Comparison of ENCODE assay signal across 9 cellular contexts in the genomic region with DNA sequence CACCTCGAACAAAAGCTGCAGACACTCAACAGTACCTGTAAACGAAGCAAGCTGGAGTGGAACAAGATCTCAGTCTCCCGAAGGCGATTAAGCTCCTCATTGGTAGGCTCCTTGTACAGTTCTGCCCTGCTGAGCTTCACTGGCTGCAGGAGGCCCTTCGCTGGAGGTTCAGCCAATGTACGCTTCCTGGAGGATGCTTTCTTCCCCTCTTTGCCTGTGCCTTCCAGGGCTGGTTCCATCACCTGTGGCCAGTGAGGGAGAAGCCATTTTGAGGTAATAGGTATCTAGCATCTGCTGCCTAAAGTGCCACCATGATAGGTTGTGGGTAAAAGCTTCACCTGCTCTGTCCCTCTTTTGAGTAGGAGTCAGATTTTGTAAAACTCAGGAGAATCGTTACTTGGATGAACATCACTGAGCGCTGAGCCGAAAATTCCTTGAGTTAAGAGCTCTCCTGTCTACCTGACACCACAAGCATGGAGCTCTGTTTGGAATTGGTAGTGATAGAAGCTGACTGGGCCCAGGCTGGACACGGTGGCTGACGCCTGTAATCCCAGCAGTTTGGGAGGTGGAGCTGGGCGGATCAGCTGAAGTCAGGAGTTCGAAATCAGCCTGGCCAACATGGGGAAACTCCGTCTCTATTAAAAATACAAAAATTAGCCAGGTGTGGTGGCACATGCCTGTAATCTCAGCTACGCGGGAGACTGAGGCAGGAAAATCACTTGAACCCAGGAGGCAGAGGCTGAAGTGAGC. TPM values are rescaled to one million over a fixed set of nuclear protein-coding genes. Genes with fewer than 3 reads are reported as not detected.
A peak's percentile ranks its signal among the peaks of the same experiment; 100 is the strongest.
DNase-seq lines count a peak whose midpoint lies in the region; ATAC-seq and TF ChIP-seq lines count a peak whose summit lies in the region.
"Had no signal": no experiment of that assay in that cellular context is flagged by ENCODE, and none has a peak within 500 bp of the region (broad histone marks: within the 10 kb centered on the region; RNA-seq: fewer than 3 reads in every experiment).

No MANE protein-coding gene starts in this region.

- H3K79me2 ChIP-seq in fibroblast of lung (ENCODE audit: control insufficient read depth, insufficient read depth, low read length): peaks cover 20% of the 10 kb centered on the region

- H3K4me2 ChIP-seq in fibroblast of lung (ENCODE audit: extremely low read depth, insufficient read depth, low read length): peak overlapping the region; percentile 23

- WGBS in psoas muscle, 3 donors: 86 to 87% (median 86%) methylated on average over 16 of the region's 16 CpGs

- H3K27ac ChIP-seq in RWPE2 (ENCODE audit: poor library complexity, severe bottlenecking): peak overlapping the region; percentile 48
- H3K27ac ChIP-seq in fibroblast of lung (ENCODE audit: insufficient read depth, low read length): peak overlapping the region; percentile 31
- H3K27ac ChIP-seq in psoas muscle: peak overlapping the region; percentile 78
- H3K27ac ChIP-seq in substantia nigra (ENCODE audit: low read depth, low read length, poor library complexity, severe bottlenecking): no peak overlapping the region
- H3K27ac ChIP-seq: WERI-Rb-1 had no signal

- H3K9me3 ChIP-seq in RWPE2 (ENCODE audit: severe bottlenecking): no peaks in the 10 kb centered on the region
- H3K9me3 ChIP-seq in fibroblast of lung (ENCODE audit: control insufficient read depth, insufficient read depth, low read depth, low read length): no peaks in the 10 kb centered on the region
- no peaks in the 10 kb centered on the region for H3K9me3 ChIP-seq in psoas muscle

- H3K4me3 ChIP-seq in GM12875 (ENCODE audit: low read depth, low read length) (peak overlapping the region; percentile 73), RWPE2 (ENCODE audit: severe bottlenecking) (no peak overlapping the region), fibroblast of lung (replicated peaks in 1 of 4; ENCODE audit: control extremely low read depth in 1 of 4, insufficient read depth in 1 of 4, low read depth in 3 of 4, low read length in 4 of 4) (peak overlapping the region in 3 of 4 experiments; percentile 27 to 99 (median 98)), psoas muscle (peak overlapping the region; percentile 97)

- H3K27me3 ChIP-seq in RWPE2 (ENCODE audit: insufficient read depth, poor library complexity, severe bottlenecking): no peaks in the 10 kb centered on the region
- H3K27me3 ChIP-seq in fibroblast of lung (ENCODE audit: control insufficient read depth, insufficient read depth, low read length): no peaks in the 10 kb centered on the region
- no peaks in the 10 kb centered on the region for H3K27me3 ChIP-seq in psoas muscle (ENCODE audit: insufficient read depth in 3 of 3, low read length in 2 of 3)

- DNase-seq in RWPE2 (ENCODE audit: low spot score): no peak
- DNase-seq in fibroblast of lung (ENCODE audit: low read depth in 2 of 2): no peak
- DNase-seq in psoas muscle: no peak
- DNase-seq in substantia nigra (lab: John Stamatoyannopoulos, UW): no peak
- DNase-seq in DMS53 (lab: John Stamatoyannopoulos, UW): no peak
- DNase-seq in HUDEP-2 (lab: John Stamatoyannopoulos, UW; ENCODE audit: unreplicated experiment in 76 of 76): no peak
- DNase-seq: WERI-Rb-1 had no signal

- H3K4me1 ChIP-seq in RWPE2 (ENCODE audit: insufficient read depth, poor library complexity, severe bottlenecking) (peaks cover 9% of the 10 kb centered on the region), fibroblast of lung (ENCODE audit: control insufficient read depth, extremely low read depth, insufficient read depth, low read length) (peaks cover 6% of the 10 kb centered on the region), psoas muscle (peaks cover 16% of the 10 kb centered on the region)

- H3K9ac ChIP-seq in fibroblast of lung (ENCODE audit: insufficient read depth, low read length): peak overlapping the region; percentile 17

- ATAC-seq in RWPE2 (ENCODE audit: low read depth) (no peak), psoas muscle (no peak), GM21723 (IDR thresholded peaks at IDR 0.05; ENCODE audit: unreplicated experiment) (no peak)

- H4K20me1 ChIP-seq in fibroblast of lung (ENCODE audit: control insufficient read depth, extremely low read depth, insufficient read depth, low read length): no peaks in the 10 kb centered on the region

- H3K36me3 ChIP-seq in RWPE2 (ENCODE audit: low read depth) (peaks cover 52% of the 10 kb centered on the region), fibroblast of lung (ENCODE audit: control insufficient read depth, insufficient read depth, low read length) (peaks cover 28% of the 10 kb centered on the region), psoas muscle (ENCODE audit: insufficient read depth in 1 of 2, low read depth in 1 of 2) (peaks cover 13 to 52% of the 10 kb centered on the region in 2 donors)

- TF ChIP-seq CTCF in GM12875 (IDR thresholded peaks at IDR 0.05; ENCODE audit: borderline replicate concordance, insufficient read depth, low read depth, low read length) (no peak), RWPE2 (IDR thresholded peaks at IDR 0.05; ENCODE audit: poor library complexity, severe bottlenecking) (no peak), fibroblast of lung (conservative IDR thresholded peaks at IDR 0.05 in 1 of 2, IDR thresholded peaks at IDR 0.05 in 1 of 2; ENCODE audit: low read depth in 1 of 2, low read length in 2 of 2) (no peak), psoas muscle (IDR thresholded peaks at IDR 0.05) (no peak)

- intact Hi-C loops in psoas muscle (cut with DNase I): loop anchor here in 1 of 2 donors (5.0 kb wide), 1 partner anchor 180 kb away; a partner anchor contains a TSS

- no peak overlapping the region for H2AFZ ChIP-seq in fibroblast of lung (ENCODE audit: low read length)

RNA-seq across cellular contexts. Expression of a gene that starts 1.4 kb away (rescaled TPM):
- total RNA-seq in fibroblast of lung (13.4 and 15.2 TPM in 2 replicates), psoas muscle (10 to 100 TPM; 18.8 to 39.9 (median 33.1) TPM)
- polyA plus RNA-seq in fibroblast of lung (24.4 and 34.2 TPM in 2 replicates), psoas muscle (10 to 100 TPM; 24.6 to 37.2 (median 34.3) TPM)
- polyA plus RNA-seq in fibroblast of lung (2012): 28.9 and 37.8 TPM in 2 replicates
- 95.9 and 134 TPM in 2 replicates for polyA minus RNA-seq in fibroblast of lung (ENCODE audit: low replicate concordance)

RNA-seq across cellular contexts. Expression of a gene that starts 25.0 kb away (rescaled TPM):
- total RNA-seq in fibroblast of lung: 9.0 and 16.2 TPM in 2 replicates
- polyA plus RNA-seq in fibroblast of lung: 3.2 and 4.4 TPM in 2 replicates
- 4.4 and 5.9 TPM in 2 replicates for polyA plus RNA-seq in fibroblast of lung (2012)
- 5.2 and 7.7 TPM in 2 replicates for polyA minus RNA-seq in fibroblast of lung (ENCODE audit: low replicate concordance)
- 10 to 100 TPM in 2 of 4 donors, 1 to 10 TPM in 2; 4.7 to 12.0 (median 8.4) TPM for total RNA-seq in psoas muscle
- 1 to 10 TPM; 2.5 to 3.6 (median 3.1) TPM for polyA plus RNA-seq in psoas muscle

RNA-seq across cellular contexts. Expression of a gene that starts 51.7 kb away (rescaled TPM):
- total RNA-seq in fibroblast of lung (under 0.01 and 0.17 TPM in 2 replicates), psoas muscle (under 1 TPM in 3 of 4 donors, not detected in 1; 0.25 to 0.43 (median 0.30) TPM)
- polyA plus RNA-seq in fibroblast of lung (0.82 and 0.85 TPM in 2 replicates), psoas muscle (under 1 TPM in 2 of 3 donors, not detected in 1; 0.01 to 0.07 TPM)
- 0.68 and 0.75 TPM in 2 replicates for polyA plus RNA-seq in fibroblast of lung (2012)
- polyA minus RNA-seq in fibroblast of lung (ENCODE audit: low replicate concordance): not detected in 2 replicates
